ENCODE assay signal across 40 cellular contexts in genomic region chr22:16654882-16655281, GRCh38.
"Had no signal": no experiment of that assay in that cellular context is flagged by ENCODE, and none has a peak within 500 bp of the region (broad histone marks: within the 10 kb centered on the region; RNA-seq: fewer than 3 reads in every experiment).

No MANE protein-coding gene starts in this region.

- H3K4me1 Mint-ChIP-seq: activated naive CD4-positive, alpha-beta T cell treated with anti-CD3 and anti-CD28 coated beads, Interleukin-2, amount 10 ng/mL, durations not matched to agents 7 days and 5 days; activated naive CD4-positive, alpha-beta T cell treated with anti-CD3 and anti-CD28 coated beads, Interleukin-2, amount 50 U/mL, for 24 hours; activated naive CD8-positive, alpha-beta T cell treated with anti-CD3 and anti-CD28 coated beads for 36 hours; activated naive CD8-positive, alpha-beta T cell treated with anti-CD3 and anti-CD28 coated beads, Interleukin-2, amount 10 ng/mL, durations not matched to agents 7 days and 5 days; activated naive CD8-positive, alpha-beta T cell treated with anti-CD3 and anti-CD28 coated beads, Interleukin-2, amount 50 U/mL, for 24 hours; activated T-helper 17 cell treated with anti-CD3 and anti-CD28 coated beads, Interleukin-2, amount 50 U/mL, for 72 hours; brain; central memory CD8-positive, alpha-beta T cell had no signal

- H3K27ac ChIP-seq: adrenal gland, ascending aorta, body of pancreas, brain microvascular endothelial cell, breast epithelium, cardiac muscle cell had no signal

- FAIRE-seq: astrocyte, bronchial epithelial cell had no signal

- H3K4me3 ChIP-seq: adrenal gland, ascending aorta, body of pancreas, breast epithelium, cardiac muscle cell had no signal

- DNase-seq: activated effector memory CD4-positive, alpha-beta T cell treated with anti-CD3 and anti-CD28 coated beads, Interleukin-2, amount 50 U/mL, for 16 hours; activated effector memory CD4-positive, alpha-beta T cell treated with Interleukin-2 at 50 U/mL for 16 hours; activated gamma-delta T cell; activated gamma-delta T cell treated with Interleukin-2 at 50 U/mL for 16 hours; activated naive CD4-positive, alpha-beta T cell; activated naive CD4-positive, alpha-beta T cell treated with anti-CD3 and anti-CD28 coated beads for 36 hours; activated naive CD4-positive, alpha-beta T cell treated with anti-CD3 and anti-CD28 coated beads, Interleukin-2, amount 10 ng/mL, durations not matched to agents 7 days and 5 days; activated naive CD4-positive, alpha-beta T cell treated with anti-CD3 and anti-CD28 coated beads, Interleukin-2, amount 50 U/mL, for 16 hours; activated naive CD4-positive, alpha-beta T cell treated with Interleukin-2 at 50 U/mL for 16 hours; activated naive CD8-positive, alpha-beta T cell treated with anti-CD3 and anti-CD28 coated beads for 36 hours; activated naive CD8-positive, alpha-beta T cell treated with anti-CD3 and anti-CD28 coated beads, Interleukin-2, amount 10 ng/mL, durations not matched to agents 7 days and 5 days; activated naive CD8-positive, alpha-beta T cell treated with anti-CD3 and anti-CD28 coated beads, Interleukin-2, amount 50 U/mL, for 24 hours; activated T-cell treated with anti-CD3 and anti-CD28 coated beads, Interleukin-2, amount 50 U/mL, for 1 hour; activated T-cell treated with anti-CD3 and anti-CD28 coated beads, Interleukin-2, amount 50 U/mL, for 24 hours; activated T-cell treated with anti-CD3 and anti-CD28 coated beads, Interleukin-2, amount 50 U/mL, for 4 hours; activated T-cell treated with anti-CD3 and anti-CD28 coated beads, Interleukin-2, amount 50 U/mL, for 48 hours; activated T-cell treated with anti-CD3 and anti-CD28 coated beads, Interleukin-2, amount 50 U/mL, for 72 hours; adrenal gland; amniotic stem cell; amygdala; anterior cingulate cortex; aorta; body of pancreas; brain microvascular endothelial cell; caudate nucleus; central memory CD4-positive, alpha-beta T cell; cerebellar nuclear complex had no signal

- H3K27me3 Mint-ChIP-seq: activated naive CD4-positive, alpha-beta T cell treated with anti-CD3 and anti-CD28 coated beads, Interleukin-2, amount 10 ng/mL, durations not matched to agents 7 days and 5 days; activated naive CD8-positive, alpha-beta T cell treated with anti-CD3 and anti-CD28 coated beads for 36 hours; activated naive CD8-positive, alpha-beta T cell treated with anti-CD3 and anti-CD28 coated beads, Interleukin-2, amount 10 ng/mL, durations not matched to agents 7 days and 5 days; activated naive CD8-positive, alpha-beta T cell treated with anti-CD3 and anti-CD28 coated beads, Interleukin-2, amount 50 U/mL, for 24 hours; activated T-cell treated with anti-CD3 and anti-CD28 coated beads, Interleukin-2, amount 50 U/mL, for 24 hours; brain; central memory CD8-positive, alpha-beta T cell had no signal

- H3K27me3 ChIP-seq: adrenal gland, ascending aorta, body of pancreas, brain microvascular endothelial cell, breast epithelium, cardiac muscle cell had no signal

- H3K36me3 ChIP-seq: adrenal gland, ascending aorta, brain microvascular endothelial cell, breast epithelium, cardiac muscle cell had no signal

- H3K9me3 ChIP-seq: adrenal gland, ascending aorta, body of pancreas had no signal

- H3K27ac Mint-ChIP-seq: activated naive CD4-positive, alpha-beta T cell treated with anti-CD3 and anti-CD28 coated beads for 36 hours; activated naive CD4-positive, alpha-beta T cell treated with anti-CD3 and anti-CD28 coated beads, Interleukin-2, amount 10 ng/mL, durations not matched to agents 7 days and 5 days; activated naive CD4-positive, alpha-beta T cell treated with anti-CD3 and anti-CD28 coated beads, Interleukin-2, amount 50 U/mL, for 24 hours; activated naive CD4-positive, alpha-beta T cell treated with anti-CD3 and anti-CD28 coated beads, Interleukin-2, amount 50 U/mL, for 72 hours; activated naive CD8-positive, alpha-beta T cell; activated naive CD8-positive, alpha-beta T cell treated with anti-CD3 and anti-CD28 coated beads for 36 hours; activated naive CD8-positive, alpha-beta T cell treated with anti-CD3 and anti-CD28 coated beads, Interleukin-2, amount 10 ng/mL, durations not matched to agents 7 days and 5 days; activated naive CD8-positive, alpha-beta T cell treated with anti-CD3 and anti-CD28 coated beads, Interleukin-2, amount 50 U/mL, for 24 hours; activated T-cell treated with anti-CD3 and anti-CD28 coated beads, Interleukin-2, amount 50 U/mL, for 24 hours; activated T-cell treated with anti-CD3 and anti-CD28 coated beads, Interleukin-2, amount 50 U/mL, for 72 hours; activated T-helper 1 cell treated with anti-CD3 and anti-CD28 coated beads, Interleukin-12 subunit alpha, Interleukin-12 subunit beta, Interleukin-2, Interleukin-4 antibody, amounts not matched to agents 30 ng/mL and 10 ng/mL and 1 ng/mL, durations not matched to agents 14 hours and 24 hours and 36 hours; activated T-helper 17 cell treated with anti-CD3 and anti-CD28 coated beads, Interleukin-2, amount 50 U/mL, for 72 hours; activated T-helper 2 cell treated with anti-CD3 and anti-CD28 coated beads, Interferon-gamma antibody, Interleukin-2, Interleukin-4, amounts not matched to agents 10 μg/mL and 5 μg/mL and 100 μg/mL, durations not matched to agents 14 hours and 24 hours and 36 hours; brain had no signal

- ATAC-seq: activated naive CD4-positive, alpha-beta T cell treated with anti-CD3 and anti-CD28 coated beads, Interleukin-2, amount 50 U/mL, for 72 hours; activated naive CD8-positive, alpha-beta T cell treated with anti-CD3 and anti-CD28 coated beads, Interleukin-2, amount 50 U/mL, for 24 hours; activated T-cell treated with anti-CD3 and anti-CD28 coated beads, Interleukin-2, amount 50 U/mL, for 4 hours; activated T-cell treated with anti-CD3 and anti-CD28 coated beads, Interleukin-2, amount 50 U/mL, for 72 hours; activated T-helper 17 cell treated with anti-CD3 and anti-CD28 coated beads, Interleukin-2, amount 50 U/mL, for 72 hours; body of pancreas had no signal

- H3K36me3 Mint-ChIP-seq: activated naive CD4-positive, alpha-beta T cell treated with anti-CD3 and anti-CD28 coated beads, Interleukin-2, amount 10 ng/mL, durations not matched to agents 7 days and 5 days; activated naive CD4-positive, alpha-beta T cell treated with anti-CD3 and anti-CD28 coated beads, Interleukin-2, amount 50 U/mL, for 24 hours; activated naive CD8-positive, alpha-beta T cell; brain had no signal

- H3K4me3 Mint-ChIP-seq: activated naive CD4-positive, alpha-beta T cell treated with anti-CD3 and anti-CD28 coated beads for 36 hours; activated naive CD4-positive, alpha-beta T cell treated with anti-CD3 and anti-CD28 coated beads, Interleukin-2, amount 10 ng/mL, durations not matched to agents 7 days and 5 days; activated naive CD4-positive, alpha-beta T cell treated with anti-CD3 and anti-CD28 coated beads, Interleukin-2, amount 50 U/mL, for 24 hours; activated naive CD8-positive, alpha-beta T cell; activated naive CD8-positive, alpha-beta T cell treated with anti-CD3 and anti-CD28 coated beads for 36 hours; activated naive CD8-positive, alpha-beta T cell treated with anti-CD3 and anti-CD28 coated beads, Interleukin-2, amount 10 ng/mL, durations not matched to agents 7 days and 5 days; activated naive CD8-positive, alpha-beta T cell treated with anti-CD3 and anti-CD28 coated beads, Interleukin-2, amount 50 U/mL, for 24 hours; activated T-cell treated with anti-CD3 and anti-CD28 coated beads, Interleukin-2, amount 50 U/mL, for 24 hours; activated T-cell treated with anti-CD3 and anti-CD28 coated beads, Interleukin-2, amount 50 U/mL, for 4 hours; activated T-cell treated with anti-CD3 and anti-CD28 coated beads, Interleukin-2, amount 50 U/mL, for 72 hours; activated T-helper 1 cell treated with anti-CD3 and anti-CD28 coated beads, Interleukin-12 subunit alpha, Interleukin-12 subunit beta, Interleukin-2, Interleukin-4 antibody, amounts not matched to agents 30 ng/mL and 10 ng/mL and 1 ng/mL, durations not matched to agents 14 hours and 24 hours and 36 hours; activated T-helper 17 cell treated with anti-CD3 and anti-CD28 coated beads, Interleukin-2, amount 50 U/mL, for 72 hours; brain; central memory CD8-positive, alpha-beta T cell had no signal

- H3K9me3 Mint-ChIP-seq: activated naive CD4-positive, alpha-beta T cell treated with anti-CD3 and anti-CD28 coated beads, Interleukin-2, amount 50 U/mL, for 24 hours had no signal

- H3K4me1 ChIP-seq: adrenal gland, ascending aorta, body of pancreas, breast epithelium had no signal
